12 cellular contexts compared by ENCODE assay signal in the genomic region with DNA sequence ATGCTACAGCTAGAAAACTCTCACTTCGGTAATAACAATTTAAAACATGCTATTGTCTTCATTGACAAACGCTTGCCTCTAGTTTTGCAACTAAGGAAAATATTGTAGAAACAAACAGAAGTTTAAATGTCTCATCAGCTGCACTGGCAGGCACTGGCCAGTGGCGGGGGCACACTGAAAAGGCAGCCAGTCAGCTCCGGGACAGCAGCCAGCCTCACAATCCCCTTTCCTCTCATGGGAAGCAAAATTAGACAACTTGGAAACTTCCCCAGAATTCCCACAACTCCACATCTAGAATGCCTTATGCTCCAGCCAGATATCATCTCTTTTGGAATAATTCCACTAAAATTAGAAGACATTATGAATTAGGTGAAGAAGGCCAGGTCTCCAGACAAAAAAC.
A peak's percentile ranks its signal among the peaks of the same experiment; 100 is the strongest.
DNase-seq lines count a peak whose midpoint lies in the region; ATAC-seq lines count a peak whose summit lies in the region.
"Had no signal": no experiment of that assay in that cellular context is flagged by ENCODE, and none has a peak within 500 bp of the region (broad histone marks: within the 10 kb centered on the region; RNA-seq: fewer than 3 reads in every experiment).

No MANE protein-coding gene starts in this region.

- no peak overlapping the region for H3K27ac Mint-ChIP-seq in stimulated activated naive CD8-positive, alpha-beta T cell treated with anti-CD3 and anti-CD28 coated beads, Interleukin-15, amount 100 ng/mL, for 72 hours
- H3K27ac Mint-ChIP-seq: neural progenitor cell had no signal

- peaks cover 0 to 5% (median 0%) of the 10 kb centered on the region in 5 donors for H3K9me3 ChIP-seq in subcutaneous abdominal adipose tissue (ENCODE audit: control insufficient read depth in 5 of 5, low read length in 5 of 5)

- peaks cover 0 to 3% (median 0%) of the 10 kb centered on the region in 5 donors for H3K27me3 ChIP-seq in subcutaneous abdominal adipose tissue (ENCODE audit: control insufficient read depth in 5 of 5, insufficient read depth in 4 of 5, low read length in 5 of 5)
- H3K27me3 ChIP-seq: neural progenitor cell had no signal

- ATAC-seq in HG03521 (IDR thresholded peaks at IDR 0.05; ENCODE audit: unreplicated experiment) (no peak), HG02610 (IDR thresholded peaks at IDR 0.05; ENCODE audit: unreplicated experiment) (no peak)
- ATAC-seq in stimulated activated naive CD8-positive, alpha-beta T cell treated with anti-CD3 and anti-CD28 coated beads, Interleukin-15, amount 100 ng/mL, for 72 hours, result no peak

- H3K27me3 Mint-ChIP-seq in stimulated activated naive CD8-positive, alpha-beta T cell treated with anti-CD3 and anti-CD28 coated beads, Interleukin-15, amount 100 ng/mL, for 72 hours, result no peaks in the 10 kb centered on the region

- H3K36me3 ChIP-seq in subcutaneous abdominal adipose tissue (ENCODE audit: control insufficient read depth in 5 of 5, insufficient read depth in 5 of 5, low read length in 5 of 5), result peaks cover 6 to 59% (median 39%) of the 10 kb centered on the region in 5 donors
- H3K36me3 ChIP-seq: neural progenitor cell had no signal

- H3K27ac ChIP-seq in subcutaneous abdominal adipose tissue (ENCODE audit: low read depth, low read length), result peak overlapping the region; percentile 63
- H3K27ac ChIP-seq: neural progenitor cell, SK-N-MC had no signal

- H3K4me3 ChIP-seq in subcutaneous abdominal adipose tissue (ENCODE audit: low read depth in 1 of 5, low read length in 5 of 5), result no peak overlapping the region
- H3K4me3 ChIP-seq: neural progenitor cell, SK-N-MC had no signal

- H3K9me3 Mint-ChIP-seq in stimulated activated naive CD8-positive, alpha-beta T cell treated with anti-CD3 and anti-CD28 coated beads, Interleukin-15, amount 100 ng/mL, for 72 hours, result no peaks in the 10 kb centered on the region
- H3K9me3 Mint-ChIP-seq: neural progenitor cell had no signal

- peaks cover 6 to 13% (median 13%) of the 10 kb centered on the region in 5 donors for H3K4me1 ChIP-seq in subcutaneous abdominal adipose tissue (ENCODE audit: control insufficient read depth in 5 of 5, insufficient read depth in 5 of 5, low read length in 5 of 5)
- H3K4me1 ChIP-seq: neural progenitor cell had no signal

- DNase-seq in HCEC 1CT (peak; percentile 3), cerebellum (ENCODE audit: low spot score) (peak; percentile 61), hepatic stellate cell (ENCODE audit: low spot score) (peak; percentile 24), SKM-1 treated with dmso at 0.1 percent for 144 hours (lab: John Stamatoyannopoulos, UW; ENCODE audit: unreplicated experiment) (no peak)
- DNase-seq in stimulated activated naive CD8-positive, alpha-beta T cell treated with anti-CD3 and anti-CD28 coated beads, Interleukin-15, amount 100 ng/mL, for 72 hours, result no peak
- DNase-seq: activated CD8-positive, alpha-beta memory T cell treated with anti-CD3 and anti-CD28 coated beads for 24 hours; EL had no signal

- peaks cover 10% of the 10 kb centered on the region for H3K4me1 Mint-ChIP-seq in stimulated activated naive CD8-positive, alpha-beta T cell treated with anti-CD3 and anti-CD28 coated beads, Interleukin-15, amount 100 ng/mL, for 72 hours
- H3K4me1 Mint-ChIP-seq: neural progenitor cell had no signal

- no peak overlapping the region for H3K4me3 Mint-ChIP-seq in stimulated activated naive CD8-positive, alpha-beta T cell treated with anti-CD3 and anti-CD28 coated beads, Interleukin-15, amount 100 ng/mL, for 72 hours
- H3K4me3 Mint-ChIP-seq: neural progenitor cell had no signal

- H3K9ac ChIP-seq in subcutaneous abdominal adipose tissue (ENCODE audit: low read length in 5 of 5), result peak overlapping the region in 1 of 5 donors; percentile 70
- H3K9ac ChIP-seq: neural progenitor cell had no signal

Comparison
In these comparisons a context has a peak if more than half of its experiments do, and no peak if none do; other contexts are left out.
1. DNase-seq: peak in HCEC 1CT (single experiment), cerebellum (single experiment) and hepatic stellate cell (single experiment); none in SKM-1 treated with dmso at 0.1 percent for 144 hours (single experiment) and stimulated activated naive CD8-positive, alpha-beta T cell treated with anti-CD3 and anti-CD28 coated beads, Interleukin-15, amount 100 ng/mL, for 72 hours (0 of 2).